In the genomic region with DNA sequence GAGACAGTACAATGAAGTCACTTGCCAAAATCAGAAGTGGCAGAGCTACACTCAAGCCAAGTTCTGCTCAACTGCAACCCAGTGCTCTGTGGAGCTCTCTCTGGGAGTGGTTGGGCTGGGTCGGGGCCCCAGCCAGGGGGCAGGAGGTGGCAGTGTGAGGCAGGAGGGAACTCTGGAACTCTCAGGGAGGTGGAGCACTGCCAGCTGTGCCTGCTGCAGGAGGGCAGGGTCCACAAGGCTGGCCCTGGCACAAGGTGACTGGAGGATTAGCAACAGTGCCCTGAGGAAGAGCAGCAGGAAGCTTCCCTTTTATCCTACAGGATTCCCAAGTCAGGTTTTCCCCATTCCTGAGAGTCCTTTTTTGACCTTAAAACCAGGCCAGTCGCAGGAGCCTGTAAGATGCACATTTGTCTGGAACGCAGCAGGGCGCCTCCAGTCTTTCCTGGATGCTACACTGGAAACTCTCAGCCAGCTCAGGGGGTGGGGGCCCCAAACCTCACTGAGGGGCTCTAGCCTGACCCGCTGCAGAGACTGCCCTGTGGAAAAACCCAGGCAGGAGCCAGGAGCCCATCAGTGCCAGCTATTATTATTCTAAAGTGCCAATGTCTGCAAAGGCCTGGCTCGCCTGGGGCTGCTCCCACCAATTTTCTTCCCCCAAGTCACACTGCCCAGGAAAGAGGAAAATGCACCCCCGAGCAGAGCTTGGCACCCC, we compare ENCODE assay signal across 9 cellular contexts. TPM values are rescaled to one million over a fixed set of nuclear protein-coding genes. Genes with fewer than 3 reads are reported as not detected.
A peak's percentile ranks its signal among the peaks of the same experiment; 100 is the strongest.
DNase-seq lines count a peak whose midpoint lies in the region; ATAC-seq and TF ChIP-seq lines count a peak whose summit lies in the region.
"Had no signal": no experiment of that assay in that cellular context is flagged by ENCODE, and none has a peak within 500 bp of the region (broad histone marks: within the 10 kb centered on the region; RNA-seq: fewer than 3 reads in every experiment).

No MANE protein-coding gene starts in this region.

- H3K9me3 Mint-ChIP-seq in glutamatergic neuron (ENCODE audit: unreplicated experiment): peaks cover 10% of the 10 kb centered on the region

- ATAC-seq in SK-N-SH treated with all-trans-retinoic acid at 6 μM for 48 hours (peak; percentile 13), omental fat pad (ENCODE audit: low FRiP score) (peak; percentile 7), HG03135 (IDR thresholded peaks at IDR 0.05; ENCODE audit: unreplicated experiment) (no peak), GM21381 (IDR thresholded peaks at IDR 0.05; ENCODE audit: unreplicated experiment) (no peak)

- DNase-seq in EH (ENCODE audit: low read depth): peak; percentile 27
- DNase-seq in glutamatergic neuron: no peak
- DNase-seq in omental fat pad (ENCODE audit: low spot score): no peak
- no peak for DNase-seq in SW480 (ENCODE audit: low spot score)
- DNase-seq in NCI-H345 treated with DMSO at 0.1 percent for 48 hours (lab: John Stamatoyannopoulos, UW; ENCODE audit: unreplicated experiment): no peak
- DNase-seq: NCI-H510A treated with DMSO at 0.1 percent for 48 hours had no signal

- peaks cover 9% of the 10 kb centered on the region for H3K27me3 Mint-ChIP-seq in glutamatergic neuron (ENCODE audit: unreplicated experiment)

- H3K4me3 Mint-ChIP-seq in glutamatergic neuron (ENCODE audit: unreplicated experiment): no peak overlapping the region

- H3K4me1 Mint-ChIP-seq in glutamatergic neuron (ENCODE audit: low read depth, unreplicated experiment): peaks cover 52% of the 10 kb centered on the region

- H3K27ac Mint-ChIP-seq in glutamatergic neuron (ENCODE audit: unreplicated experiment): peak overlapping the region; percentile 43

- no peaks in the 10 kb centered on the region for H3K36me3 Mint-ChIP-seq in glutamatergic neuron (ENCODE audit: unreplicated experiment)

- TF ChIP-seq CTCF in glutamatergic neuron (IDR thresholded peaks at IDR 0.05; ENCODE audit: partially characterized antibody, unreplicated experiment) (no peak), omental fat pad (IDR thresholded peaks at IDR 0.05) (no peak)

TF ChIP-seq in SK-N-SH treated with all-trans-retinoic acid at 6 μM for 48 hours, 23 proteins besides CTCF, POLR2A, EP300 and RAD21:
- TF ChIP-seq, protein P1, sequence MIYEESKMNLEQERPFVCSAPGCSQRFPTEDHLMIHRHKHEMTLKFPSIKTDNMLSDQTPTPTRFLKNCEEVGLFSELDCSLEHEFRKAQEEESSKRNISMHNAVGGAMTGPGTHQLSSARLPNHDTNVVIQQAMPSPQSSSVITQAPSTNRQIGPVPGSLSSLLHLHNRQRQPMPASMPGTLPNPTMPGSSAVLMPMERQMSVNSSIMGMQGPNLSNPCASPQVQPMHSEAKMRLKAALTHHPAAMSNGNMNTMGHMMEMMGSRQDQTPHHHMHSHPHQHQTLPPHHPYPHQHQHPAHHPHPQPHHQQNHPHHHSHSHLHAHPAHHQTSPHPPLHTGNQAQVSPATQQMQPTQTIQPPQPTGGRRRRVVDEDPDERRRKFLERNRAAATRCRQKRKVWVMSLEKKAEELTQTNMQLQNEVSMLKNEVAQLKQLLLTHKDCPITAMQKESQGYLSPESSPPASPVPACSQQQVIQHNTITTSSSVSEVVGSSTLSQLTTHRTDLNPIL (CRISPR knock-in tag; IDR thresholded peaks at IDR 0.05; ENCODE audit: low read depth): no peak
- TF ChIP-seq SNAI2 (CRISPR knock-in tag; IDR thresholded peaks at IDR 0.05) (no peak), RARB (CRISPR knock-in tag; IDR thresholded peaks at IDR 0.05) (no peak), ZC3H10 (CRISPR knock-in tag; IDR thresholded peaks at IDR 0.05) (no peak), ISL1 (CRISPR knock-in tag; IDR thresholded peaks at IDR 0.05) (no peak), BACH2 (CRISPR knock-in tag; IDR thresholded peaks at IDR 0.05; ENCODE audit: borderline replicate concordance) (no peak), ZNF565 (CRISPR knock-in tag; conservative IDR thresholded peaks at IDR 0.05; ENCODE audit: low read depth) (no peak), ZFP3 (CRISPR knock-in tag; IDR thresholded peaks at IDR 0.05) (no peak), OSR1 (CRISPR knock-in tag; IDR thresholded peaks at IDR 0.05) (no peak), ZFP30 (CRISPR knock-in tag; IDR thresholded peaks at IDR 0.05) (no peak)
- TF ChIP-seq, protein P2, sequence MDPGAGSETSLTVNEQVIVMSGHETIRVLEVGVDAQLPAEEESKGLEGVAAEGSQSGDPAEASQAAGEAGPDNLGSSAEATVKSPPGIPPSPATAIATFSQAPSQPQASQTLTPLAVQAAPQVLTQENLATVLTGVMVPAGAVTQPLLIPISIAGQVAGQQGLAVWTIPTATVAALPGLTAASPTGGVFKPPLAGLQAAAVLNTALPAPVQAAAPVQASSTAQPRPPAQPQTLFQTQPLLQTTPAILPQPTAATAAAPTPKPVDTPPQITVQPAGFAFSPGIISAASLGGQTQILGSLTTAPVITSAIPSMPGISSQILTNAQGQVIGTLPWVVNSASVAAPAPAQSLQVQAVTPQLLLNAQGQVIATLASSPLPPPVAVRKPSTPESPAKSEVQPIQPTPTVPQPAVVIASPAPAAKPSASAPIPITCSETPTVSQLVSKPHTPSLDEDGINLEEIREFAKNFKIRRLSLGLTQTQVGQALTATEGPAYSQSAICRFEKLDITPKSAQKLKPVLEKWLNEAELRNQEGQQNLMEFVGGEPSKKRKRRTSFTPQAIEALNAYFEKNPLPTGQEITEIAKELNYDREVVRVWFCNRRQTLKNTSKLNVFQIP (CRISPR knock-in tag; IDR thresholded peaks at IDR 0.05; ENCODE audit: borderline replicate concordance, low read depth): no peak
- TF ChIP-seq, protein P3, sequence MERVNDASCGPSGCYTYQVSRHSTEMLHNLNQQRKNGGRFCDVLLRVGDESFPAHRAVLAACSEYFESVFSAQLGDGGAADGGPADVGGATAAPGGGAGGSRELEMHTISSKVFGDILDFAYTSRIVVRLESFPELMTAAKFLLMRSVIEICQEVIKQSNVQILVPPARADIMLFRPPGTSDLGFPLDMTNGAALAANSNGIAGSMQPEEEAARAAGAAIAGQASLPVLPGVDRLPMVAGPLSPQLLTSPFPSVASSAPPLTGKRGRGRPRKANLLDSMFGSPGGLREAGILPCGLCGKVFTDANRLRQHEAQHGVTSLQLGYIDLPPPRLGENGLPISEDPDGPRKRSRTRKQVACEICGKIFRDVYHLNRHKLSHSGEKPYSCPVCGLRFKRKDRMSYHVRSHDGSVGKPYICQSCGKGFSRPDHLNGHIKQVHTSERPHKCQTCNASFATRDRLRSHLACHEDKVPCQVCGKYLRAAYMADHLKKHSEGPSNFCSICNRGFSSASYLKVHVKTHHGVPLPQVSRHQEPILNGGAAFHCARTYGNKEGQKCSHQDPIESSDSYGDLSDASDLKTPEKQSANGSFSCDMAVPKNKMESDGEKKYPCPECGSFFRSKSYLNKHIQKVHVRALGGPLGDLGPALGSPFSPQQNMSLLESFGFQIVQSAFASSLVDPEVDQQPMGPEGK (CRISPR knock-in tag; IDR thresholded peaks at IDR 0.05; ENCODE audit: borderline replicate concordance): no peak

RNA-seq across cellular contexts. Expression of a gene that starts 31.8 kb away (rescaled TPM):
- 131 TPM for total RNA-seq in glutamatergic neuron (ENCODE audit: unreplicated experiment)
- total RNA-seq in omental fat pad: 10 to 100 TPM; 16.5 to 33.6 (median 21.7) TPM

Comparison
In these comparisons a context has a peak if more than half of its experiments do, and no peak if none do; other contexts are left out.
1. ATAC-seq: peak in SK-N-SH treated with all-trans-retinoic acid at 6 μM for 48 hours (single experiment) and omental fat pad (single experiment); none in HG03135 (single experiment) and GM21381 (single experiment).